ENCODE assay signal across 23 cellular contexts in genomic region chr6:138727182-138727581, GRCh38.
"Had no signal": no experiment of that assay in that cellular context is flagged by ENCODE, and none has a peak within 500 bp of the region (broad histone marks: within the 10 kb centered on the region; RNA-seq: fewer than 3 reads in every experiment).

No MANE protein-coding gene starts in this region.

- DNase-seq: activated CD4-positive, alpha-beta T cell treated with anti-CD3 and anti-CD28 coated beads, Interleukin-2, amount 10 ng/mL, durations not matched to agents 7 days and 5 days; activated CD4-positive, CD25-positive, alpha-beta regulatory T cell treated with anti-CD3 and anti-CD28 coated beads, Interleukin-2, amount 50 U/mL, for 72 hours; activated CD8-positive, alpha-beta memory T cell treated with anti-CD3 and anti-CD28 coated beads, Interleukin-2, amount 10 ng/mL, durations not matched to agents 7 days and 5 days; activated CD8-positive, alpha-beta T cell treated with anti-CD3 and anti-CD28 coated beads for 36 hours; activated effector memory CD4-positive, alpha-beta T cell treated with anti-CD3 and anti-CD28 coated beads, Interleukin-2, amount 50 U/mL, for 16 hours; activated T-cell treated with anti-CD3 and anti-CD28 coated beads for 4 hours; endodermal cell; foreskin fibroblast; kidney glomerular epithelial cell; left ventricle myocardium inferior; ovary; stimulated activated CD4-positive, alpha-beta T cell treated with anti-CD3 and anti-CD28 coated beads, Interleukin-15, amount 100 ng/mL, for 24 hours; SW 1271; T-helper 17 cell; upper lobe of left lung; WERI-Rb-1 had no signal

- H3K27ac ChIP-seq: coronary artery, left ventricle myocardium inferior, neutrophil, ovary, prostate gland, SK-N-MC, upper lobe of left lung, WERI-Rb-1 had no signal

- H3K36me3 ChIP-seq: left ventricle myocardium inferior, neutrophil, ovary, prostate gland, upper lobe of left lung, WERI-Rb-1 had no signal

- H3K4me1 ChIP-seq: prostate gland had no signal

- ATAC-seq: activated CD8-positive, alpha-beta memory T cell treated with anti-CD3 and anti-CD28 coated beads, Interleukin-2, amount 10 ng/mL, durations not matched to agents 7 days and 5 days; activated CD8-positive, alpha-beta T cell treated with anti-CD3 and anti-CD28 coated beads for 36 hours; natural killer cell treated with Interleukin-12 subunit alpha and Interleukin-12 subunit beta and Interleukin-15 and Interleukin-18, amount 100 ng/mL, for 72 hours; stimulated activated memory B cell treated with anti-CD40 and anti-IgM and Interleukin-4, amounts not matched to agents 10 μg/mL and 1 μg/mL and 100 μg/mL, for 72 hours; T-helper 17 cell had no signal

- H3K27me3 ChIP-seq: neutrophil, ovary, upper lobe of left lung had no signal

- H3K4me3 ChIP-seq: coronary artery, left ventricle myocardium inferior, ovary, prostate gland, SK-N-MC, skin epidermis, upper lobe of left lung had no signal

- H3K9me3 ChIP-seq: left ventricle myocardium inferior, neutrophil, ovary, prostate gland, upper lobe of left lung had no signal
